Comparison of ENCODE assay signal across 8 cellular contexts in the genomic region with DNA sequence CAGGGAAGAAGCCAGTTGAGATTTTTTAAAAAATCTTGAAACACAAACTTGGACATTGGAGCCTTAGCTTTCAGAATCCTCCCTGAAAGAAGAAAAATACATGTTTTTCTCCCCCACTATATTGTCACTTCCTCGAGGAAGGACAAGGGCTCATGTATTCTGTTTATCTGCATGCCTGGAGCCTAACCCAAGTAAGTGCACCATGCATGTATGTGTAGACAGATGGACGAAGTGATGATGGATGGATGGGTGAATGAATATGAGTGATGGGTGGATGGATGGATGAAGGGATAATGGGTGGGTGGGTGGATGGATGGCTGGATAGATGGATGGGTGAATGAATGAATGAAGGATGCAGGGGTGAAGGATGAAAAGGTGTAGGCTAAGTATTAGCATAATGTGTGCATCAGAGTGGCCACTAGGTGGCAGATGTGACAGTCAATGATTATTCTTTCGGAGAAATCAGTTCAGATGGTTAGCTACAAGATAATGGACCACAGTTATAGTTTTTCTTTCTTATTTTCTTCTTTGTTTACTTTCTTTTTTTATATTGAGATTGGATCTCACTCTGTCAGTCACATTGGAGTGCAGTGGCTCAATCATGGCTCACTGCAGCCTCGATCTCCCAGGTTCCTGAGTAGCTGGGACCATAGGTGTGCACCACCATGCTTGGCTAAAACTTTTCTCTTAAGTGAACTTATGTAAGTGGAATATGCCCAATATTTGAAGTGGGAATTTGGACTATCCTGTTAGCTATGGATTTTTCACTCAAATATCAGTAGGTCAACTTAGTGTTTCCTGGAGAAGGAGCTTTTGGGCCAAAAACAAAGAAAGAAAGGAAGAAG. TPM values are rescaled to one million over a fixed set of nuclear protein-coding genes. Genes with fewer than 3 reads are reported as not detected.
A peak's percentile ranks its signal among the peaks of the same experiment; 100 is the strongest.
DNase-seq lines count a peak whose midpoint lies in the region; ATAC-seq and TF ChIP-seq lines count a peak whose summit lies in the region.

No MANE protein-coding gene starts in this region.

- H2BK120ac ChIP-seq in mesendoderm (ENCODE audit: low read depth, low read length) = no peak overlapping the region

- peak; percentile 86 for ATAC-seq in GM21825 (IDR thresholded peaks at IDR 0.05; ENCODE audit: unreplicated experiment)

- 100% methylated on average over 1 of the region's 4 CpGs for WGBS in mesendoderm (ENCODE audit: extremely low coverage, insufficient coverage, low lambda C conversion rate)

- H3K27me3 ChIP-seq in mesendoderm (ENCODE audit: insufficient read depth, low read length, poor library complexity) (no peaks in the 10 kb centered on the region), uterus (no peaks in the 10 kb centered on the region)

- no peak overlapping the region for H3K9ac ChIP-seq in mesendoderm (ENCODE audit: low read length)

- no peak overlapping the region for H3K18ac ChIP-seq in mesendoderm (ENCODE audit: low read length)

- H3K4me3 ChIP-seq in coronary artery (no peak overlapping the region), mesendoderm (ENCODE audit: low read length) (no peak overlapping the region), uterus (no peak overlapping the region)

- no peak for TF ChIP-seq POLR2A in uterus (IDR thresholded peaks at IDR 0.05)

- DNase-seq in activated effector memory CD4-positive, alpha-beta T cell treated with anti-CD3 and anti-CD28 coated beads, Interleukin-2, amount 50 U/mL, for 16 hours = peak; percentile 72
- DNase-seq in activated effector memory CD4-positive, alpha-beta T cell treated with Interleukin-2 at 50 U/mL for 16 hours = no peak
- peak in 4 of 5 donors; percentile 12 to 46 (median 20) for DNase-seq in T-helper 1 cell
- no peak for DNase-seq in coronary artery (ENCODE audit: low spot score)
- DNase-seq in mesendoderm = peak; percentile 45
- no peak for DNase-seq in uterus

- no peak overlapping the region for H2BK5ac ChIP-seq in mesendoderm (ENCODE audit: low read length)

- no peak for TF ChIP-seq EP300 in Ishikawa (IDR thresholded peaks at IDR 0.05; ENCODE audit: borderline replicate concordance)

- intact Hi-C loops in uterus (cut with DNase I; ENCODE audit: low total_unique reads) = no loop called here

- no peak overlapping the region for H3K4ac ChIP-seq in mesendoderm (ENCODE audit: low read depth, low read length)

- peak; percentile 44; the same call in 1 of the 2 replicates for TF ChIP-seq RAD21 in Ishikawa (IDR thresholded peaks at IDR 0.05; ENCODE audit: low read depth)

- H3K56ac ChIP-seq in mesendoderm (ENCODE audit: low read length) = no peak overlapping the region

- no peaks in the 10 kb centered on the region for H3K79me1 ChIP-seq in mesendoderm (ENCODE audit: low read length)

- H3K23ac ChIP-seq in mesendoderm (ENCODE audit: low read length) = no peak overlapping the region

- H2BK15ac ChIP-seq in mesendoderm (replicated peaks; ENCODE audit: low read depth) = no peak overlapping the region

- no peak overlapping the region for H3K4me2 ChIP-seq in mesendoderm (ENCODE audit: low read length)

- H4K5ac ChIP-seq in mesendoderm (ENCODE audit: low read length) = no peak overlapping the region

- peaks cover 0 to 2% of the 10 kb centered on the region in 2 donors for H3K9me3 ChIP-seq in uterus

- H4K8ac ChIP-seq in mesendoderm (ENCODE audit: low read depth, low read length) = no peak overlapping the region

- H3K4me1 ChIP-seq in mesendoderm (ENCODE audit: control insufficient read depth, low read depth, low read length) (no peaks in the 10 kb centered on the region), uterus (no peaks in the 10 kb centered on the region)

- H3K27ac ChIP-seq in coronary artery (no peak overlapping the region), mesendoderm (ENCODE audit: low read depth, low read length) (no peak overlapping the region), uterus (no peak overlapping the region)

- H3K79me2 ChIP-seq in mesendoderm (ENCODE audit: control insufficient read depth, insufficient read depth, low read length) = no peaks in the 10 kb centered on the region

- TF ChIP-seq CTCF in coronary artery (IDR thresholded peaks at IDR 0.05) = peak; percentile 56
- peak; percentile 40 to 63 (median 50) for TF ChIP-seq CTCF in uterus (IDR thresholded peaks at IDR 0.05)

- H3K36me3 ChIP-seq in mesendoderm (ENCODE audit: control insufficient read depth, insufficient read depth, low read length) (no peaks in the 10 kb centered on the region), uterus (no peaks in the 10 kb centered on the region)

- no peak overlapping the region for H2AK5ac ChIP-seq in mesendoderm (ENCODE audit: low read length)

TF ChIP-seq in Ishikawa, 13 proteins besides CTCF, POLR2A, EP300 and RAD21:
- no peak for TF ChIP-seq FOXM1 (IDR thresholded peaks at IDR 0.05; ENCODE audit: borderline replicate concordance, low read depth)
- TF ChIP-seq CREB1 (IDR thresholded peaks at IDR 0.05; ENCODE audit: low read depth) = no peak
- no peak for TF ChIP-seq YY1 (IDR thresholded peaks at IDR 0.05; ENCODE audit: low read depth)
- no peak for TF ChIP-seq ZBTB7A (IDR thresholded peaks at IDR 0.05; ENCODE audit: low read depth)
- no peak for TF ChIP-seq TAF1 (IDR thresholded peaks at IDR 0.05; ENCODE audit: low read depth)
- no peak for TF ChIP-seq EGR1 (IDR thresholded peaks at IDR 0.05)
- TF ChIP-seq NFIC (IDR thresholded peaks at IDR 0.05) = no peak
- TF ChIP-seq TCF12 (IDR thresholded peaks at IDR 0.05; ENCODE audit: low read depth) = no peak
- TF ChIP-seq, protein P1, sequence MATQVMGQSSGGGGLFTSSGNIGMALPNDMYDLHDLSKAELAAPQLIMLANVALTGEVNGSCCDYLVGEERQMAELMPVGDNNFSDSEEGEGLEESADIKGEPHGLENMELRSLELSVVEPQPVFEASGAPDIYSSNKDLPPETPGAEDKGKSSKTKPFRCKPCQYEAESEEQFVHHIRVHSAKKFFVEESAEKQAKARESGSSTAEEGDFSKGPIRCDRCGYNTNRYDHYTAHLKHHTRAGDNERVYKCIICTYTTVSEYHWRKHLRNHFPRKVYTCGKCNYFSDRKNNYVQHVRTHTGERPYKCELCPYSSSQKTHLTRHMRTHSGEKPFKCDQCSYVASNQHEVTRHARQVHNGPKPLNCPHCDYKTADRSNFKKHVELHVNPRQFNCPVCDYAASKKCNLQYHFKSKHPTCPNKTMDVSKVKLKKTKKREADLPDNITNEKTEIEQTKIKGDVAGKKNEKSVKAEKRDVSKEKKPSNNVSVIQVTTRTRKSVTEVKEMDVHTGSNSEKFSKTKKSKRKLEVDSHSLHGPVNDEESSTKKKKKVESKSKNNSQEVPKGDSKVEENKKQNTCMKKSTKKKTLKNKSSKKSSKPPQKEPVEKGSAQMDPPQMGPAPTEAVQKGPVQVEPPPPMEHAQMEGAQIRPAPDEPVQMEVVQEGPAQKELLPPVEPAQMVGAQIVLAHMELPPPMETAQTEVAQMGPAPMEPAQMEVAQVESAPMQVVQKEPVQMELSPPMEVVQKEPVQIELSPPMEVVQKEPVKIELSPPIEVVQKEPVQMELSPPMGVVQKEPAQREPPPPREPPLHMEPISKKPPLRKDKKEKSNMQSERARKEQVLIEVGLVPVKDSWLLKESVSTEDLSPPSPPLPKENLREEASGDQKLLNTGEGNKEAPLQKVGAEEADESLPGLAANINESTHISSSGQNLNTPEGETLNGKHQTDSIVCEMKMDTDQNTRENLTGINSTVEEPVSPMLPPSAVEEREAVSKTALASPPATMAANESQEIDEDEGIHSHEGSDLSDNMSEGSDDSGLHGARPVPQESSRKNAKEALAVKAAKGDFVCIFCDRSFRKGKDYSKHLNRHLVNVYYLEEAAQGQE (IDR thresholded peaks at IDR 0.05; ENCODE audit: low read depth) = no peak
- TF ChIP-seq, protein P2, sequence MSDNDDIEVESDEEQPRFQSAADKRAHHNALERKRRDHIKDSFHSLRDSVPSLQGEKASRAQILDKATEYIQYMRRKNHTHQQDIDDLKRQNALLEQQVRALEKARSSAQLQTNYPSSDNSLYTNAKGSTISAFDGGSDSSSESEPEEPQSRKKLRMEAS (IDR thresholded peaks at IDR 0.05) = no peak
- no peak for TF ChIP-seq CEBPB (IDR thresholded peaks at IDR 0.05)
- no peak for TF ChIP-seq TEAD4 (IDR thresholded peaks at IDR 0.05)
- TF ChIP-seq, protein P3, sequence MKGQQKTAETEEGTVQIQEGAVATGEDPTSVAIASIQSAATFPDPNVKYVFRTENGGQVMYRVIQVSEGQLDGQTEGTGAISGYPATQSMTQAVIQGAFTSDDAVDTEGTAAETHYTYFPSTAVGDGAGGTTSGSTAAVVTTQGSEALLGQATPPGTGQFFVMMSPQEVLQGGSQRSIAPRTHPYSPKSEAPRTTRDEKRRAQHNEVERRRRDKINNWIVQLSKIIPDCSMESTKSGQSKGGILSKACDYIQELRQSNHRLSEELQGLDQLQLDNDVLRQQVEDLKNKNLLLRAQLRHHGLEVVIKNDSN (IDR thresholded peaks at IDR 0.05) = no peak

RNA-seq across cellular contexts. Expression of a gene that starts 18.5 kb away (rescaled TPM):
- 9.4 TPM for polyA plus RNA-seq in mesendoderm (2013, experiment 1 of 2)
- 11.3 TPM for polyA plus RNA-seq in mesendoderm (2013, experiment 2 of 2)
- 10 to 100 TPM in 3 of 4 donors, 1 to 10 TPM in 1; 6.5 to 45.5 (median 32.7) TPM for total RNA-seq in uterus

RNA-seq across cellular contexts. Expression of a gene that starts 55.9 kb away (rescaled TPM):
- 3.3 TPM for polyA plus RNA-seq in mesendoderm (2013, experiment 1 of 2)
- polyA plus RNA-seq in mesendoderm (2013, experiment 2 of 2) = 2.9 TPM
- total RNA-seq in uterus = 10 to 100 TPM in 3 of 4 donors, 1 to 10 TPM in 1; 3.6 to 42.4 (median 25.8) TPM

Comparison
In these comparisons a context has a peak if more than half of its experiments do, and no peak if none do; other contexts are left out.
1. DNase-seq: peak in activated effector memory CD4-positive, alpha-beta T cell treated with anti-CD3 and anti-CD28 coated beads, Interleukin-2, amount 50 U/mL, for 16 hours (single experiment), T-helper 1 cell (4 of 5) and mesendoderm (single experiment); none in activated effector memory CD4-positive, alpha-beta T cell treated with Interleukin-2 at 50 U/mL for 16 hours (single experiment), coronary artery (single experiment) and uterus (0 of 2).